In the genomic region with DNA sequence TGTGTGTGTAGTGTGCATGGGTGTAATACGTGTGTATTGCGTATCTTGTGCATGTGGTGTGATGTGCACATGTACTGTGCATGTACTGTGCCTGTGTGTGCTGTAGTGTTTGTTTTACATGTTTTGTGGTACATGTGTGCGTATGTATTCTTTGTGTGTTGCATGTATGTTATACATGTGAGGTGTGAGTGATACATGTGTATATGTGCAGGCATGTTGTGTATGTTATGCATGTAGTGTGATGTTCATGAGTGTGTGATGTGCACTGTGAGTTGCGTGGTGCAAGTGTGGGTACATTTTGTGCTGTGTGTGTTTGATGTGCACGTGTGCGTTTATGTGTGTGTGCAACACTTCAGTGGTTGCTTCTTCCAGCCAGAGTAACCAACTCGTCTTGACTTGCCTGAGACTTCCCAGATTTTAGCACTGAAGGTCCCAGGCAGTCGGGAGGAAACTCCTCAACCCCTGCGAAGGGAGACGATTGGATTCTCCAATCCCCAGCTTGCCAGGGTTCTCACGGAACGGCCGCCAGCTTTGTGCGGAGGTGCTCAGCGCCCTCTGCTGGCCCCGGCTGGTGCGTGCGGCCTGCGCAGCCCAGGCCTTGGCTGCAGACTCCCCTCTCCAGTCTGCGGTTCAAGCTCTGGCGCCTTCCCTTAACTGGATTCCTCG, we compare ENCODE assay signal across 8 cellular contexts. TPM values are rescaled to one million over a fixed set of nuclear protein-coding genes. Genes with fewer than 3 reads are reported as not detected.
A peak's percentile ranks its signal among the peaks of the same experiment; 100 is the strongest.
DNase-seq lines count a peak whose midpoint lies in the region; ATAC-seq and TF ChIP-seq lines count a peak whose summit lies in the region.

No MANE protein-coding gene starts in this region.

- H3K4me1 Mint-ChIP-seq in CD8-positive, alpha-beta memory T cell, result peaks cover 0 to 12% (median 10%) of the 10 kb centered on the region in 3 donors

- no peak overlapping the region for H3K4me3 ChIP-seq in CD8-positive, alpha-beta memory T cell (ENCODE audit: low read length)
- H3K4me3 ChIP-seq in GM23248, result peak overlapping the region; percentile 67
- peak overlapping the region; percentile 51 to 66 (median 64) for H3K4me3 ChIP-seq in gastrocnemius medialis

- H3K9me3 Mint-ChIP-seq in CD8-positive, alpha-beta memory T cell, result no peaks in the 10 kb centered on the region

- no peaks in the 10 kb centered on the region for H3K9me2 ChIP-seq in GM23248 (ENCODE audit: insufficient read depth)

- H3K79me2 ChIP-seq in GM23248 (ENCODE audit: insufficient read depth), result peaks cover 26% of the 10 kb centered on the region

- TF ChIP-seq POLR2A in gastrocnemius medialis (IDR thresholded peaks at IDR 0.05), result no peak

- CTCF ChIA-PET in CD8-positive, alpha-beta memory T cell (lab: Charles Lee), result interaction anchor here (1.0 to 3.0 kb wide), 5 partner anchors 11 to 365 kb away, joined by 3 to 9 read pairs (median 3); no protein-coding TSS in a partner anchor

- H3K4me1 ChIP-seq in CD8-positive, alpha-beta memory T cell (ENCODE audit: insufficient read depth, low read length), result no peaks in the 10 kb centered on the region
- peaks cover 82% of the 10 kb centered on the region for H3K4me1 ChIP-seq in GM23248 (ENCODE audit: insufficient read depth)
- peaks cover 10 to 33% of the 10 kb centered on the region in 2 donors for H3K4me1 ChIP-seq in gastrocnemius medialis

- DNase-seq in CD8-positive, alpha-beta memory T cell, result peak; percentile 20 to 59 (median 31)
- DNase-seq in GM23248 (peak; percentile 95), left ventricle myocardium superior (peak; percentile 92), gastrocnemius medialis (peak; percentile 56 to 77), NOMO-1 treated with dmso at 0.1 percent for 144 hours (lab: John Stamatoyannopoulos, UW; ENCODE audit: unreplicated experiment) (no peak), DMS153 (lab: John Stamatoyannopoulos, UW) (no peak)
- DNase-seq in activated naive CD8-positive, alpha-beta T cell treated with anti-CD3 and anti-CD28 coated beads, Interleukin-2, amount 50 U/mL, for 16 hours (ENCODE audit: low read depth, low spot score), result peak; percentile 16

- intact Hi-C loops in left ventricle myocardium superior (cut with micrococcal nuclease) (loop anchor here (5.0 to 10.0 kb wide), 2 partner anchors 131 to 363 kb away; no protein-coding TSS in a partner anchor), gastrocnemius medialis (cut with DNase I; ENCODE audit: low total_unique reads) (loop anchor here (1.0 to 5.0 kb wide), 3 partner anchors 130 to 546 kb away; no protein-coding TSS in a partner anchor)

- no peaks in the 10 kb centered on the region for H4K20me1 ChIP-seq in GM23248 (ENCODE audit: insufficient read depth)

- POLR2A ChIA-PET in CD8-positive, alpha-beta memory T cell (lab: Charles Lee), result no interaction called here

- H3K27me3 Mint-ChIP-seq in CD8-positive, alpha-beta memory T cell, result peaks cover 6 to 37% of the 10 kb centered on the region in 2 donors

- no peaks in the 10 kb centered on the region for H3K36me3 Mint-ChIP-seq in CD8-positive, alpha-beta memory T cell

- peak overlapping the region; percentile 88 for H3K4me2 ChIP-seq in GM23248 (ENCODE audit: unreplicated experiment)

- ATAC-seq in left ventricle myocardium superior (peak; percentile 72), gastrocnemius medialis (peak; percentile 12 to 47)

- peaks cover 63% of the 10 kb centered on the region for H3F3A ChIP-seq in GM23248 (ENCODE audit: insufficient read depth)

- peak; percentile 94 to 99 (median 97) for TF ChIP-seq CTCF in gastrocnemius medialis (IDR thresholded peaks at IDR 0.05 in 4 of 5, conservative IDR thresholded peaks at IDR 0.05 in 1 of 5)

- H3K9ac ChIP-seq in GM23248, result peak overlapping the region; percentile 59

- no peak overlapping the region for H3K4me3 Mint-ChIP-seq in CD8-positive, alpha-beta memory T cell

- H3K36me3 ChIP-seq in CD8-positive, alpha-beta memory T cell (ENCODE audit: insufficient read depth, low read length), result no peaks in the 10 kb centered on the region
- H3K36me3 ChIP-seq in GM23248 (ENCODE audit: low read depth), result no peaks in the 10 kb centered on the region
- H3K36me3 ChIP-seq in gastrocnemius medialis, result peaks cover 0 to 11% of the 10 kb centered on the region in 2 donors

- no peak overlapping the region for H3K27ac ChIP-seq in CD8-positive, alpha-beta memory T cell (ENCODE audit: low read depth, low read length)
- H3K27ac ChIP-seq in GM23248 (0 out of 2 replicates have a peak overlapping the region, but pooled peaks have one; percentile 10), gastrocnemius medialis (peak overlapping the region in 3 of 4 donors; percentile 77 to 84 (median 82))

- H3K27ac Mint-ChIP-seq in CD8-positive, alpha-beta memory T cell, result no peak overlapping the region

- in situ Hi-C loops in GM23248 (cut with MboI), result loop anchor here (10.0 kb wide), 1 partner anchor 123 kb away; no protein-coding TSS in a partner anchor
- in situ Hi-C loops in gastrocnemius medialis (cut with MboI; ENCODE audit: low sequenced_read_pairs in 4 of 4), result loop anchor here in 2 of 4 donors (10.0 to 25.0 kb wide), 2 partner anchors 67 to 366 kb away; no protein-coding TSS in a partner anchor

- WGBS in GM23248 (ENCODE audit: low coverage in 1 of 2, low lambda C conversion rate in 2 of 2, missing lambda C conversion rate in 2 of 2), 2 experiments, result 15 to 16% methylated on average over 22 of the region's 22 CpGs

- H3K27me3 ChIP-seq in CD8-positive, alpha-beta memory T cell (ENCODE audit: insufficient read depth, low read length, poor library complexity, severe bottlenecking), result no peaks in the 10 kb centered on the region
- H3K27me3 ChIP-seq in GM23248 (replicated peaks; ENCODE audit: insufficient read depth) (no peaks in the 10 kb centered on the region), gastrocnemius medialis (no peaks in the 10 kb centered on the region)

- H3K9me3 ChIP-seq in CD8-positive, alpha-beta memory T cell (ENCODE audit: low read length), result no peaks in the 10 kb centered on the region
- H3K9me3 ChIP-seq in GM23248 (ENCODE audit: low read depth) (no peaks in the 10 kb centered on the region), gastrocnemius medialis (no peaks in the 10 kb centered on the region)

- no peak overlapping the region for H2AFZ ChIP-seq in GM23248

TF ChIP-seq in PFSK-1, 5 proteins besides CTCF, POLR2A, EP300 and RAD21:
- TF ChIP-seq SIN3A (IDR thresholded peaks at IDR 0.05; ENCODE audit: borderline replicate concordance, insufficient read depth, low read length), result no peak
- peak; percentile 73 for TF ChIP-seq FOXP2 (optimal IDR thresholded peaks at IDR 0.05; ENCODE audit: borderline replicate concordance, extremely low read depth, extremely low read length, insufficient read depth)

RNA-seq across cellular contexts. Expression of gene GALNT15, which starts 3.6 kb away (rescaled TPM):
- not detected for total RNA-seq in CD8-positive, alpha-beta memory T cell
- not detected for polyA plus RNA-seq in CD8-positive, alpha-beta memory T cell
- 11.7 and 12.9 TPM in 2 replicates for total RNA-seq in GM23248 (2014; rRNA removed; shearing (Covaris generic))
- polyA plus RNA-seq in GM23248 (2016; fragmentation: Nextera tagmentation; extraction: Ambion mirVana), result 9.9 and 10.7 TPM in 2 replicates
- 0.69 TPM for polyA plus RNA-seq in PFSK-1 (2012; ENCODE audit: insufficient read length, low read depth)
- total RNA-seq in left ventricle myocardium superior, result 7.0 TPM
- 10 to 100 TPM; 57.6 to 94.0 (median 79.6) TPM for total RNA-seq in gastrocnemius medialis

Comparison
In these comparisons a context has a peak if more than half of its experiments do, and no peak if none do; other contexts are left out.
1. DNase-seq: peak in CD8-positive, alpha-beta memory T cell (5 of 5), GM23248 (single experiment), activated naive CD8-positive, alpha-beta T cell treated with anti-CD3 and anti-CD28 coated beads, Interleukin-2, amount 50 U/mL, for 16 hours (single experiment), left ventricle myocardium superior (single experiment) and gastrocnemius medialis (2 of 2); none in NOMO-1 treated with dmso at 0.1 percent for 144 hours (single experiment) and DMS153 (single experiment).